ENCODE assay signal across 1 cellular context in genomic region chr3:113685956-113686721, GRCh38.
TF ChIP-seq lines count a peak whose summit lies in the region.

No MANE protein-coding gene starts in this region.

TF ChIP-seq in HepG2, 621 proteins besides CTCF, POLR2A, EP300 and RAD21 (continued from another document and continues in another):
- peak; percentile 80 for TF ChIP-seq ARID5B (CRISPR knock-in tag; IDR thresholded peaks at IDR 0.05)
- no peak for TF ChIP-seq TSC22D2 (CRISPR knock-in tag; IDR thresholded peaks at IDR 0.05; ENCODE audit: borderline replicate concordance)
- TF ChIP-seq MEIS2 (CRISPR knock-in tag; IDR thresholded peaks at IDR 0.05), result no peak
- peak; percentile 71; the same call in 1 of the 2 replicates for TF ChIP-seq IRF2 (CRISPR knock-in tag; IDR thresholded peaks at IDR 0.05)
- no peak for TF ChIP-seq ZNF468 (CRISPR knock-in tag; IDR thresholded peaks at IDR 0.05)
- no peak for TF ChIP-seq ZNF34 (CRISPR knock-in tag; IDR thresholded peaks at IDR 0.05; ENCODE audit: borderline replicate concordance)
- no peak for TF ChIP-seq SMYD3 (CRISPR knock-in tag; IDR thresholded peaks at IDR 0.05)
- no peak for TF ChIP-seq MLXIP (CRISPR knock-in tag; IDR thresholded peaks at IDR 0.05; ENCODE audit: borderline replicate concordance)
- peak; percentile 72 for TF ChIP-seq NCOA2 (CRISPR knock-in tag; IDR thresholded peaks at IDR 0.05)
- no peak for TF ChIP-seq SNAPC4 (CRISPR knock-in tag; IDR thresholded peaks at IDR 0.05)
- no peak for TF ChIP-seq ZBTB43 (CRISPR knock-in tag; conservative IDR thresholded peaks at IDR 0.05)
- no peak for TF ChIP-seq ZBTB46 (CRISPR knock-in tag; IDR thresholded peaks at IDR 0.05; ENCODE audit: borderline replicate concordance)
- no peak for TF ChIP-seq ZNF704 (CRISPR knock-in tag; IDR thresholded peaks at IDR 0.05; ENCODE audit: borderline replicate concordance)
- TF ChIP-seq RFXAP (CRISPR knock-in tag; IDR thresholded peaks at IDR 0.05; ENCODE audit: borderline replicate concordance), result no peak
- TF ChIP-seq MIER2 (CRISPR knock-in tag; IDR thresholded peaks at IDR 0.05), result peak; percentile 78; the same call in 1 of the 2 replicates
- TF ChIP-seq RFX3 (CRISPR knock-in tag; IDR thresholded peaks at IDR 0.05), result no peak
- peak; percentile 28; the same call in 1 of the 2 replicates for TF ChIP-seq ZNF710 (CRISPR knock-in tag; IDR thresholded peaks at IDR 0.05; ENCODE audit: borderline replicate concordance)
- peak; percentile 39; the same call in 1 of the 2 replicates for TF ChIP-seq BCL6 (CRISPR knock-in tag; IDR thresholded peaks at IDR 0.05)
- TF ChIP-seq PITX1 (CRISPR knock-in tag; IDR thresholded peaks at IDR 0.05), result peak; percentile 45; the same call in 1 of the 2 replicates
- no peak for TF ChIP-seq ZSCAN25 (CRISPR knock-in tag; IDR thresholded peaks at IDR 0.05)
- TF ChIP-seq ETV5 (CRISPR knock-in tag; IDR thresholded peaks at IDR 0.05; ENCODE audit: borderline replicate concordance), result no peak
- TF ChIP-seq POLR2G (IDR thresholded peaks at IDR 0.05; ENCODE audit: low read depth, low read length), result no peak
- TF ChIP-seq JARID2 (CRISPR knock-in tag; IDR thresholded peaks at IDR 0.05; ENCODE audit: insufficient replicate concordance), result no peak
- no peak for TF ChIP-seq FOXO4 (CRISPR knock-in tag; conservative IDR thresholded peaks at IDR 0.05)
- TF ChIP-seq JUND (CRISPR knock-in tag; IDR thresholded peaks at IDR 0.05), result no peak
- TF ChIP-seq ZNF501 (CRISPR knock-in tag; IDR thresholded peaks at IDR 0.05), result no peak
- no peak for TF ChIP-seq CC2D1A (CRISPR knock-in tag; IDR thresholded peaks at IDR 0.05)
- TF ChIP-seq SKIL (CRISPR knock-in tag; IDR thresholded peaks at IDR 0.05; ENCODE audit: borderline replicate concordance), result no peak
- peak; percentile 48; the same call in 1 of the 2 replicates for TF ChIP-seq SSRP1 (CRISPR knock-in tag; IDR thresholded peaks at IDR 0.05)
- no peak for TF ChIP-seq SRSF1 (optimal IDR thresholded peaks at IDR 0.05; ENCODE audit: low read depth, low read length)
- no peak for TF ChIP-seq ZSCAN5A (CRISPR knock-in tag; IDR thresholded peaks at IDR 0.05; ENCODE audit: borderline replicate concordance)
- no peak for TF ChIP-seq ZSCAN21 (CRISPR knock-in tag; IDR thresholded peaks at IDR 0.05; ENCODE audit: borderline replicate concordance)
- TF ChIP-seq SP5 (CRISPR knock-in tag; IDR thresholded peaks at IDR 0.05; ENCODE audit: borderline replicate concordance, low read depth), result no peak
